12 cellular contexts compared by ENCODE assay signal in the genomic region with DNA sequence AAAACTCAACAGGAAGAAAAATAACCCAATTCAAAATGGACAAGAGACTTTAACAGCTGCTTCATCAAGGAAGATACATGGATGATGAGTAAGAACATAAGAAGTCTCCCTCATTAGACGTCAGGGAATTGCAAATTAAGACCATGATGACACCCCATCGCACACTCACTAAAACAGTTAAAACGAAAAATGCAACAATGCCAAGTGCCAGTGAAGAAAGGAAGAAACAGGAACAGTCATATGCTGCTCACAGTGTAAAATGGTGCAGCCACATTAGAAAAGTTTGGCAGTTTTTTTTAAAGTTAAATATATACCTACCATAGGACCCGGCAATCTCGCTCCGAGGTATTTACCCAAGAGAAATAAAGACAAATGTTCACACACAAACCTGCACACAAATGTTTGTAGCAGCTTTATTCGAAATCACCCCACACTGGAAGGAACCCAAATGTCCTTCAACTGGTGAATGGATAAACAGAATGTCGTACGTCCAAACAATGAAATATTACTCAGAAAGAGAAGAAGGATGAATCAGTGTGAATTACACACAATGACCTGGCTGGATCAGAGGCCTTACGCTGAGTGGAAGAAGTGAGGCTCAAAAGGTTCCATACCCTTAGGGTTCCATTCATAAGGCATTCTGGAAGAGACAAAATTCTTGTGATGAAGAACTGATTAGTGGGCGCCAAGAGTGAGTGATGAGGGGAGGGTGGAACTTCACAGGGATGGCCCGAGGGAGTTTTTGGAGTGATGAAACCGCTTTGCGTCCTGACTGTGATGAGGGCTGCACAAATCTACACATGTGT.
DNase-seq lines count a peak whose midpoint lies in the region; ATAC-seq and TF ChIP-seq lines count a peak whose summit lies in the region.
"Had no signal": no experiment of that assay in that cellular context is flagged by ENCODE, and none has a peak within 500 bp of the region (broad histone marks: within the 10 kb centered on the region; RNA-seq: fewer than 3 reads in every experiment).

No MANE protein-coding gene starts in this region.

- H4K20me1 ChIP-seq in fibroblast of lung (ENCODE audit: control insufficient read depth, extremely low read depth, insufficient read depth, low read length) (no peaks in the 10 kb centered on the region), osteoblast (ENCODE audit: insufficient read depth, low read length) (no peaks in the 10 kb centered on the region)

- H3K27me3 ChIP-seq in fibroblast of lung (ENCODE audit: control insufficient read depth, insufficient read depth, low read length): no peaks in the 10 kb centered on the region
- no peaks in the 10 kb centered on the region for H3K27me3 ChIP-seq in osteoblast (ENCODE audit: insufficient read depth, low read length)

- DNase-seq in Daoy (ENCODE audit: low read depth): peak; percentile 51
- DNase-seq in RPMI7951 (ENCODE audit: low read depth): peak; percentile 96
- peak; percentile 48 to 84 for DNase-seq in fibroblast of lung (ENCODE audit: low read depth in 2 of 2)
- DNase-seq in osteoblast (ENCODE audit: insufficient read length, low spot score, missing footprints): peak; percentile 46
- no peak for DNase-seq in progenitor cell of endocrine pancreas (ENCODE audit: low spot score, unreplicated experiment)
- DNase-seq in activated T-cell treated with anti-CD3 and anti-CD28 coated beads, Interleukin-2, amount 50 U/mL, for 72 hours: no peak
- no peak for DNase-seq in pons (ENCODE audit: low spot score)
- DNase-seq: activated CD8-positive, alpha-beta memory T cell treated with anti-CD3 and anti-CD28 coated beads, Interleukin-2, amount 50 U/mL, for 4 hours; left colon; NCI-H187 treated with DMSO at 0.1 percent for 48 hours; stimulated activated CD4-positive, alpha-beta T cell treated with anti-CD3 and anti-CD28 coated beads, Interleukin-4, amount 100 ng/mL, for 24 hours had no signal

- no peak overlapping the region for H3K9ac ChIP-seq in fibroblast of lung (ENCODE audit: insufficient read depth, low read length)

- no peak overlapping the region for H3K27ac Mint-ChIP-seq in progenitor cell of endocrine pancreas
- H3K27ac Mint-ChIP-seq in activated T-cell treated with anti-CD3 and anti-CD28 coated beads, Interleukin-2, amount 50 U/mL, for 72 hours: no peak overlapping the region

- peak overlapping the region; percentile 66 for H3K27ac ChIP-seq in fibroblast of lung (ENCODE audit: insufficient read depth, low read length)
- H3K27ac ChIP-seq in osteoblast (ENCODE audit: low read depth, low read length): peak overlapping the region; percentile 98

- H3K27me3 Mint-ChIP-seq in progenitor cell of endocrine pancreas: peaks cover 14% of the 10 kb centered on the region
- H3K27me3 Mint-ChIP-seq in activated T-cell treated with anti-CD3 and anti-CD28 coated beads, Interleukin-2, amount 50 U/mL, for 72 hours (ENCODE audit: low read depth): peaks cover 6% of the 10 kb centered on the region

- H3K4me2 ChIP-seq in fibroblast of lung (ENCODE audit: extremely low read depth, insufficient read depth, low read length) (peak overlapping the region; percentile 71), osteoblast (ENCODE audit: insufficient read depth, low read length) (peak overlapping the region; percentile 73)

- no peaks in the 10 kb centered on the region for H3K9me3 Mint-ChIP-seq in progenitor cell of endocrine pancreas (ENCODE audit: low read depth)
- no peaks in the 10 kb centered on the region for H3K9me3 Mint-ChIP-seq in activated T-cell treated with anti-CD3 and anti-CD28 coated beads, Interleukin-2, amount 50 U/mL, for 72 hours

- H3K36me3 ChIP-seq in fibroblast of lung (ENCODE audit: control insufficient read depth, insufficient read depth, low read length): no peaks in the 10 kb centered on the region
- no peaks in the 10 kb centered on the region for H3K36me3 ChIP-seq in osteoblast (ENCODE audit: insufficient read depth, low read length)

- no peaks in the 10 kb centered on the region for H3K36me3 Mint-ChIP-seq in progenitor cell of endocrine pancreas (ENCODE audit: insufficient read depth)
- H3K36me3 Mint-ChIP-seq in activated T-cell treated with anti-CD3 and anti-CD28 coated beads, Interleukin-2, amount 50 U/mL, for 72 hours (ENCODE audit: insufficient read depth in 2 of 2): no peaks in the 10 kb centered on the region

- no peak for ATAC-seq in activated T-cell treated with anti-CD3 and anti-CD28 coated beads, Interleukin-2, amount 50 U/mL, for 72 hours (replicated peaks in 1 of 2)
- ATAC-seq in GM21381 (IDR thresholded peaks at IDR 0.05; ENCODE audit: unreplicated experiment): no peak
- ATAC-seq: left colon had no signal

- peaks cover 5% of the 10 kb centered on the region for H3K4me1 Mint-ChIP-seq in progenitor cell of endocrine pancreas (ENCODE audit: low read depth)
- no peaks in the 10 kb centered on the region for H3K4me1 Mint-ChIP-seq in activated T-cell treated with anti-CD3 and anti-CD28 coated beads, Interleukin-2, amount 50 U/mL, for 72 hours (ENCODE audit: low read depth)

- TF ChIP-seq CTCF in fibroblast of lung (conservative IDR thresholded peaks at IDR 0.05 in 1 of 2, IDR thresholded peaks at IDR 0.05 in 1 of 2; ENCODE audit: low read depth in 1 of 2, low read length in 2 of 2) (no peak), osteoblast (IDR thresholded peaks at IDR 0.05; ENCODE audit: extremely low read depth, low read depth, low read length) (no peak), progenitor cell of endocrine pancreas (IDR thresholded peaks at IDR 0.05; ENCODE audit: unreplicated experiment) (no peak)

- H2AFZ ChIP-seq in fibroblast of lung (ENCODE audit: low read length) (no peak overlapping the region), osteoblast (ENCODE audit: low read length) (peak overlapping the region; percentile 81)

- no peak overlapping the region for H3K4me3 ChIP-seq in fibroblast of lung (replicated peaks in 1 of 4; ENCODE audit: control extremely low read depth in 1 of 4, insufficient read depth in 1 of 4, low read depth in 3 of 4, low read length in 4 of 4)
- peak overlapping the region; percentile 51 for H3K4me3 ChIP-seq in osteoblast (ENCODE audit: insufficient read depth, low read length)

- H3K9me3 ChIP-seq in fibroblast of lung (ENCODE audit: control insufficient read depth, insufficient read depth, low read depth, low read length) (no peaks in the 10 kb centered on the region), osteoblast (ENCODE audit: low read depth, low read length) (no peaks in the 10 kb centered on the region)

- H3K4me1 ChIP-seq in fibroblast of lung (ENCODE audit: control insufficient read depth, extremely low read depth, insufficient read depth, low read length): peaks cover 43% of the 10 kb centered on the region
- peaks cover 65% of the 10 kb centered on the region for H3K4me1 ChIP-seq in osteoblast (ENCODE audit: insufficient read depth, low read length)

- no peak overlapping the region for H3K4me3 Mint-ChIP-seq in progenitor cell of endocrine pancreas (ENCODE audit: low read depth)
- H3K4me3 Mint-ChIP-seq in activated T-cell treated with anti-CD3 and anti-CD28 coated beads, Interleukin-2, amount 50 U/mL, for 72 hours: no peak overlapping the region

- H3K79me2 ChIP-seq in fibroblast of lung (ENCODE audit: control insufficient read depth, insufficient read depth, low read length) (no peaks in the 10 kb centered on the region), osteoblast (ENCODE audit: insufficient read depth, low read length) (no peaks in the 10 kb centered on the region)

Comparison
In these comparisons a context has a peak if more than half of its experiments do, and no peak if none do; other contexts are left out.
1. DNase-seq: peak in Daoy (single experiment), RPMI7951 (single experiment), fibroblast of lung (2 of 2) and osteoblast (single experiment); none in progenitor cell of endocrine pancreas (single experiment), activated T-cell treated with anti-CD3 and anti-CD28 coated beads, Interleukin-2, amount 50 U/mL, for 72 hours (0 of 2) and pons (single experiment).